In the genomic region with DNA sequence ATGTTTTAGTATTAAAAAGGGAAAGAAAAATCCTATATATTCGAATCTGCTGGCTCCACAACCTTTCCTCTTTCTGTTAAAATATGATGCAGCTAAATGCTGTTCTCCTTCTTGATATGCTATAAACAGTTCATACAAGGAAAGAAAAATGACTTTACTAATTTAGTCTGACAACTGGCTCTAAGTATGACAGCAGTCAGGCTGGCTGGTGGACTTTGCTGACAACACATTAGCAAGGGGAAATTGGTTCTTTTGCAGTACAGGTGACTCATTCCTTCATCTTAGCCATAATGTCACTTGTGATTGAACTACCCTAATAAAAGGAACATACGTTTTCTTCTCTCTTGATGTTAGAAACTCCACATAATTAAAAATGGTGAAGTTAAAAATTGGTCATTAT, we compare ENCODE assay signal across 15 cellular contexts.
"Had no signal": no experiment of that assay in that cellular context is flagged by ENCODE, and none has a peak within 500 bp of the region (broad histone marks: within the 10 kb centered on the region; RNA-seq: fewer than 3 reads in every experiment).

No MANE protein-coding gene starts in this region.

- H3K27ac ChIP-seq: dorsolateral prefrontal cortex, heart left ventricle, left ventricle myocardium inferior, psoas muscle, sigmoid colon, upper lobe of left lung had no signal

- H3K4me1 ChIP-seq: heart left ventricle, psoas muscle, sigmoid colon, upper lobe of left lung had no signal

- H3K27me3 ChIP-seq: dorsolateral prefrontal cortex, heart left ventricle, sigmoid colon, upper lobe of left lung had no signal

- FAIRE-seq: islet of Langerhans, TTC549 had no signal

- H3K9me3 ChIP-seq: heart left ventricle, left ventricle myocardium inferior, psoas muscle, sigmoid colon, upper lobe of left lung had no signal

- H3K4me3 ChIP-seq: dorsolateral prefrontal cortex, heart left ventricle, left ventricle myocardium inferior, psoas muscle, sigmoid colon, upper lobe of left lung had no signal

- H3K36me3 ChIP-seq: heart left ventricle, left ventricle myocardium inferior, sigmoid colon, upper lobe of left lung had no signal

- DNase-seq: activated CD4-positive, alpha-beta T cell treated with anti-CD3 and anti-CD28 coated beads, Interleukin-2, amount 50 U/mL, for 1 hour; activated effector memory CD4-positive, alpha-beta T cell treated with Interleukin-2 at 50 U/mL for 16 hours; activated T-cell treated with anti-CD3 and anti-CD28 coated beads, Interleukin-2, amount 50 U/mL, for 1 hour; amygdala; dorsolateral prefrontal cortex; foreskin melanocyte; heart left ventricle; left ventricle myocardium inferior; psoas muscle; sigmoid colon; stimulated activated CD4-positive, alpha-beta T cell treated with anti-CD3 and anti-CD28 coated beads, Interleukin-12 subunit alpha, Interleukin-12 subunit beta, amount 100 ng/mL, for 4 hours; stimulated activated naive CD4-positive, alpha-beta T cell treated with Interleukin-2 at 50 U/mL for 16 hours; upper lobe of left lung had no signal
